18 cellular contexts compared by ENCODE assay signal in genomic region chr9:129422032-129422842, GRCh38.
A peak's percentile ranks its signal among the peaks of the same experiment; 100 is the strongest.
DNase-seq lines count a peak whose midpoint lies in the region; ATAC-seq, FAIRE-seq and TF ChIP-seq lines count a peak whose summit lies in the region.
"Had no signal": no experiment of that assay in that cellular context is flagged by ENCODE, and none has a peak within 500 bp of the region (broad histone marks: within the 10 kb centered on the region; RNA-seq: fewer than 3 reads in every experiment).

No MANE protein-coding gene starts in this region.

- no peaks in the 10 kb centered on the region for H3K27me3 Mint-ChIP-seq in activated CD8-positive, alpha-beta memory T cell treated with anti-CD3 and anti-CD28 coated beads, Interleukin-2, amount 10 ng/mL, durations not matched to agents 7 days and 5 days
- no peaks in the 10 kb centered on the region for H3K27me3 Mint-ChIP-seq in T-helper 17 cell
- peaks cover 8% of the 10 kb centered on the region for H3K27me3 Mint-ChIP-seq in glutamatergic neuron (ENCODE audit: unreplicated experiment)

- CTCF ChIA-PET in activated CD8-positive, alpha-beta memory T cell treated with anti-CD3 and anti-CD28 coated beads, Interleukin-2, amount 10 ng/mL, durations not matched to agents 7 days and 5 days (lab: Charles Lee): interaction anchor here (1.2 kb wide), 2 partner anchors 11 to 291 kb away, joined by 3 read pairs; no protein-coding TSS in a partner anchor

- TF ChIP-seq CTCF in glutamatergic neuron (IDR thresholded peaks at IDR 0.05; ENCODE audit: partially characterized antibody, unreplicated experiment): no peak

- FAIRE-seq in small intestine (lab: Jason Lieb, UNC): no peak

- DNase-seq in activated CD8-positive, alpha-beta memory T cell treated with anti-CD3 and anti-CD28 coated beads, Interleukin-2, amount 10 ng/mL, durations not matched to agents 7 days and 5 days: no peak
- no peak for DNase-seq in activated CD8-positive, alpha-beta memory T cell treated with anti-CD3 and anti-CD28 coated beads, Interleukin-2, amount 50 U/mL, for 4 hours
- DNase-seq in T-helper 17 cell (no peak), glutamatergic neuron (no peak), small intestine (peak; percentile 52), cardiac septum (ENCODE audit: low spot score) (no peak), OCI-M2 (lab: John Stamatoyannopoulos, UW; ENCODE audit: unreplicated experiment) (no peak)
- DNase-seq: ACHN; activated CD4-positive, alpha-beta T cell treated with anti-CD3 and anti-CD28 coated beads, Interleukin-2, amount 10 ng/mL, durations not matched to agents 7 days and 5 days; activated T-cell treated with anti-CD3 and anti-CD28 coated beads, Interleukin-2, amount 50 U/mL, for 72 hours; central memory CD4-positive, alpha-beta T cell; effector memory CD4-positive, alpha-beta T cell; NCI-H2029 treated with DMSO at 0.1 percent for 48 hours; stimulated activated CD4-positive, alpha-beta T cell treated with anti-CD3 and anti-CD28 coated beads, Interleukin-2, amount 100 ng/mL, for 24 hours; substantia nigra had no signal

- H3K4me3 Mint-ChIP-seq in activated CD8-positive, alpha-beta memory T cell treated with anti-CD3 and anti-CD28 coated beads, Interleukin-2, amount 10 ng/mL, durations not matched to agents 7 days and 5 days: no peak overlapping the region
- H3K4me3 Mint-ChIP-seq in T-helper 17 cell (peak overlapping the region; percentile 2), glutamatergic neuron (ENCODE audit: unreplicated experiment) (no peak overlapping the region)
- H3K4me3 Mint-ChIP-seq: activated CD4-positive, alpha-beta T cell treated with anti-CD3 and anti-CD28 coated beads, Interleukin-2, amount 10 ng/mL, durations not matched to agents 7 days and 5 days; activated T-cell treated with anti-CD3 and anti-CD28 coated beads, Interleukin-2, amount 50 U/mL, for 72 hours; mesothelial cell of epicardium had no signal

- H3K9me3 Mint-ChIP-seq in activated CD8-positive, alpha-beta memory T cell treated with anti-CD3 and anti-CD28 coated beads, Interleukin-2, amount 10 ng/mL, durations not matched to agents 7 days and 5 days (ENCODE audit: low read depth): no peaks in the 10 kb centered on the region
- peaks cover 8% of the 10 kb centered on the region for H3K9me3 Mint-ChIP-seq in glutamatergic neuron (ENCODE audit: unreplicated experiment)
- H3K9me3 Mint-ChIP-seq: activated CD4-positive, alpha-beta T cell treated with anti-CD3 and anti-CD28 coated beads, Interleukin-2, amount 10 ng/mL, durations not matched to agents 7 days and 5 days; activated T-cell treated with anti-CD3 and anti-CD28 coated beads, Interleukin-2, amount 50 U/mL, for 72 hours; mesothelial cell of epicardium had no signal

- no peaks in the 10 kb centered on the region for H3K36me3 Mint-ChIP-seq in activated CD8-positive, alpha-beta memory T cell treated with anti-CD3 and anti-CD28 coated beads, Interleukin-2, amount 10 ng/mL, durations not matched to agents 7 days and 5 days
- H3K36me3 Mint-ChIP-seq in T-helper 17 cell (ENCODE audit: low read depth): no peaks in the 10 kb centered on the region
- peaks cover 2% of the 10 kb centered on the region for H3K36me3 Mint-ChIP-seq in glutamatergic neuron (ENCODE audit: unreplicated experiment)
- H3K36me3 Mint-ChIP-seq: mesothelial cell of epicardium had no signal

- H3K36me3 ChIP-seq in small intestine (ENCODE audit: control insufficient read depth in 2 of 2, insufficient read depth in 2 of 2, low read length in 2 of 2): no peaks in the 10 kb centered on the region
- H3K36me3 ChIP-seq: SJSA1 had no signal

- no peak overlapping the region for H3K27ac Mint-ChIP-seq in activated CD8-positive, alpha-beta memory T cell treated with anti-CD3 and anti-CD28 coated beads, Interleukin-2, amount 10 ng/mL, durations not matched to agents 7 days and 5 days
- H3K27ac Mint-ChIP-seq in T-helper 17 cell (peak overlapping the region; percentile 75), glutamatergic neuron (ENCODE audit: unreplicated experiment) (peak overlapping the region; percentile 38)
- H3K27ac Mint-ChIP-seq: activated T-cell treated with anti-CD3 and anti-CD28 coated beads, Interleukin-2, amount 50 U/mL, for 72 hours had no signal

- no peaks in the 10 kb centered on the region for H3K9me3 ChIP-seq in T-helper 17 cell (ENCODE audit: control insufficient read depth, low read length, poor library complexity, severe bottlenecking)
- H3K9me3 ChIP-seq in small intestine (ENCODE audit: control insufficient read depth, low read depth): no peaks in the 10 kb centered on the region
- H3K9me3 ChIP-seq: SJSA1 had no signal

- intact Hi-C loops in cardiac septum (cut with DNase I): no loop called here

- H3K27me3 ChIP-seq in small intestine (ENCODE audit: control insufficient read depth in 2 of 2, insufficient read depth in 2 of 2, low read length in 2 of 2): no peaks in the 10 kb centered on the region
- H3K27me3 ChIP-seq: SJSA1 had no signal

- 48 to 71% (median 50%) methylated on average over 11 of the region's 11 CpGs for WGBS in small intestine, 3 donors

- H3K4me1 ChIP-seq in small intestine (ENCODE audit: control insufficient read depth in 2 of 2, insufficient read depth in 1 of 2, low read depth in 1 of 2, low read length in 1 of 2): no peaks in the 10 kb centered on the region
- H3K4me1 ChIP-seq: SJSA1 had no signal

- peaks cover 27% of the 10 kb centered on the region for H3K4me1 Mint-ChIP-seq in activated CD8-positive, alpha-beta memory T cell treated with anti-CD3 and anti-CD28 coated beads, Interleukin-2, amount 10 ng/mL, durations not matched to agents 7 days and 5 days
- peaks cover 29% of the 10 kb centered on the region for H3K4me1 Mint-ChIP-seq in T-helper 17 cell
- H3K4me1 Mint-ChIP-seq in glutamatergic neuron (ENCODE audit: low read depth, unreplicated experiment): peaks cover 11% of the 10 kb centered on the region

- H3K4me3 ChIP-seq in small intestine (ENCODE audit: low read depth in 1 of 2, low read length in 2 of 2): no peak overlapping the region
- H3K4me3 ChIP-seq: SJSA1 had no signal

- peak; percentile 50 for ATAC-seq in activated CD8-positive, alpha-beta memory T cell treated with anti-CD3 and anti-CD28 coated beads, Interleukin-2, amount 10 ng/mL, durations not matched to agents 7 days and 5 days
- ATAC-seq in T-helper 17 cell (peak; percentile 31), GM18520 (IDR thresholded peaks at IDR 0.05; ENCODE audit: unreplicated experiment) (no peak)

- H3K27ac ChIP-seq in small intestine (ENCODE audit: low read depth in 1 of 2, low read length in 1 of 2): peak overlapping the region in 1 of 2 donors; percentile 46
- H3K27ac ChIP-seq: SJSA1 had no signal
